ENCODE assay signal across 24 cellular contexts in the genomic region with DNA sequence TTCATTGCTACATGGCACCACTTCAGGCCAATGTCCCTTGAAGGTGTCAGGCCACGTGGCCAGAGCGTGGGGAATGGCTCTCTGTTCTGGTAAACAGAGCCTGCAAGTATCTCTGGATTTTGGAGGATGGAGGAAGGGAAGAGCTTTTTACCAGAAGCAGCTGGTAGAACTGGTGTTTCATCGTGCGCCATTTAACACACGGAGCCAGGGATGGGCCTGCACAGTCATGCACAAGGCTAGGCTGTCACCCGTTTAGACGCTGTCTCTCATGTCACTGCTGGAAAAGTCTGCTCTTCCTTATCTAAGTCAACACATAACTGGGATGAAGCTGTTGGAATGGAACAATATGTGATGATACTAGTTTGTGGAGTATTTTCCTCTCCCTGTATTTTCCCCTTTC.
"Had no signal": no experiment of that assay in that cellular context is flagged by ENCODE, and none has a peak within 500 bp of the region (broad histone marks: within the 10 kb centered on the region; RNA-seq: fewer than 3 reads in every experiment).

No MANE protein-coding gene starts in this region.

- ATAC-seq: gastrocnemius medialis, heart right ventricle, left colon, left lobe of liver, lower lobe of right lung had no signal

- H3K9me3 ChIP-seq: esophagus squamous epithelium, gastrocnemius medialis, lower lobe of right lung had no signal

- DNase-seq: dermis blood vessel endothelial cell; dorsolateral prefrontal cortex; effector CD4-positive, alpha-beta T cell; effector memory CD4-positive, alpha-beta T cell; esophagus squamous epithelium; foreskin fibroblast; foreskin melanocyte; gastrocnemius medialis; glutamatergic neuron; head of caudate nucleus; heart right ventricle; hippocampal formation; kidney; kidney glomerular epithelial cell; left colon; left ventricle myocardium inferior; lower lobe of right lung; mesenchymal stem cell; midbrain had no signal

- H3K27ac ChIP-seq: coronary artery, dorsolateral prefrontal cortex, gastrocnemius medialis, heart right ventricle, left ventricle myocardium inferior, lower lobe of right lung had no signal

- H3K36me3 ChIP-seq: esophagus squamous epithelium, gastrocnemius medialis, heart right ventricle, left ventricle myocardium inferior, lower lobe of right lung had no signal

- FAIRE-seq: colon, endothelial cell of umbilical vein, islet of Langerhans, kidney had no signal

- H3K4me3 ChIP-seq: coronary artery, dorsolateral prefrontal cortex, esophagus squamous epithelium, gastrocnemius medialis, heart right ventricle, left ventricle myocardium inferior, lower lobe of right lung had no signal

- H3K27me3 ChIP-seq: dorsolateral prefrontal cortex, esophagus squamous epithelium, gastrocnemius medialis, heart right ventricle had no signal

- H3K4me1 ChIP-seq: gastrocnemius medialis, lower lobe of right lung had no signal
